In genomic region chr2:32849456-32850194, GRCh38 we compare ENCODE assay signal across 1 cellular context.
TF ChIP-seq lines count a peak whose summit lies in the region.

No MANE protein-coding gene starts in this region.

TF ChIP-seq in GM23338, 12 proteins besides CTCF, POLR2A, EP300 and RAD21 (continued from another document):
- no peak for TF ChIP-seq ZNF462 (CRISPR knock-in tag; IDR thresholded peaks at IDR 0.05)
- TF ChIP-seq CREB1 (CRISPR knock-in tag; IDR thresholded peaks at IDR 0.05; ENCODE audit: low read depth): no peak
- TF ChIP-seq ZNF331 (CRISPR knock-in tag; IDR thresholded peaks at IDR 0.05; ENCODE audit: low read depth): no peak
- no peak for TF ChIP-seq NANOG (IDR thresholded peaks at IDR 0.05; ENCODE audit: borderline replicate concordance)
- TF ChIP-seq JUNB (IDR thresholded peaks at IDR 0.05; ENCODE audit: unreplicated experiment): no peak
TF ChIP-seq in GM23338: peak in this region for 0.
